ENCODE assay signal across 8 cellular contexts in the genomic region with DNA sequence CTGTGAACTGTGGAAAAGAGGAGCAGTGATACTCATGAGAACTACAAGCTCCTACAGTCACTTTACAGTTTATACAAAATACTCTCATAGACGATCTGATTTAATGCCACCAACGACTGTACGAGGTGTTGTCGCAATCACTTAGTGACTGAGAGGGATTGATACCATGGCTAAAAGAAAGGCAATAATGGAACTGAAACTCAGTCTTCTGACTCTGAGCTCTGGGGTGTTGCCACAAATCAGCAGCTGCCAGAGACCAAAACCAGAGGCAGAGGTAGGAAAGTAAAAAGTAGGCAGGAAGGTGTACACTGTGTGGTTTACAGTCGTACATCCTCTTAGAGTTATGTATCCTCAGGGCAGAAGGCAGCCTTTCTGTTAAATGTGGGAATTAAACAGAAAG. TPM values are rescaled to one million over a fixed set of nuclear protein-coding genes. Genes with fewer than 3 reads are reported as not detected.
A peak's percentile ranks its signal among the peaks of the same experiment; 100 is the strongest.
DNase-seq lines count a peak whose midpoint lies in the region; ATAC-seq lines count a peak whose summit lies in the region.
"Not testable (repeated sequence)": the region's sequence is repeated elsewhere in the genome, so short reads cannot be mapped to it uniquely, and the experiment has no call there.

No MANE protein-coding gene starts in this region.

- peak; percentile 29 for DNase-seq in activated CD8-positive, alpha-beta T cell treated with anti-CD3 and anti-CD28 coated beads, Interleukin-2, amount 10 ng/mL, durations not matched to agents 7 days and 5 days

- H3K27ac Mint-ChIP-seq in activated CD8-positive, alpha-beta T cell treated with anti-CD3 and anti-CD28 coated beads, Interleukin-2, amount 10 ng/mL, durations not matched to agents 7 days and 5 days: not testable (repeated sequence)
- H3K27ac Mint-ChIP-seq in stimulated activated memory B cell treated with anti-CD40 and anti-IgM and Interleukin-4, amounts not matched to agents 10 μg/mL and 1 μg/mL and 100 μg/mL, for 72 hours: peak overlapping the region; percentile 66

- CTCF ChIA-PET in activated CD8-positive, alpha-beta T cell treated with anti-CD3 and anti-CD28 coated beads, Interleukin-2, amount 10 ng/mL, durations not matched to agents 7 days and 5 days (lab: Charles Lee): not testable (repeated sequence)

- not testable (repeated sequence) for H3K36me3 Mint-ChIP-seq in activated CD8-positive, alpha-beta T cell treated with anti-CD3 and anti-CD28 coated beads, Interleukin-2, amount 10 ng/mL, durations not matched to agents 7 days and 5 days (ENCODE audit: low read depth); stimulated activated memory B cell treated with anti-CD40 and anti-IgM and Interleukin-4, amounts not matched to agents 10 μg/mL and 1 μg/mL and 100 μg/mL, for 72 hours

- POLR2A ChIA-PET in activated CD8-positive, alpha-beta T cell treated with anti-CD3 and anti-CD28 coated beads, Interleukin-2, amount 10 ng/mL, durations not matched to agents 7 days and 5 days (lab: Charles Lee): not testable (repeated sequence)

- ATAC-seq in GM18858 (IDR thresholded peaks at IDR 0.05; ENCODE audit: unreplicated experiment) (peak; percentile 89), GM19438 (IDR thresholded peaks at IDR 0.05; ENCODE audit: low read depth, unreplicated experiment) (peak; percentile 96), GM21576 (IDR thresholded peaks at IDR 0.05; ENCODE audit: unreplicated experiment) (peak; percentile 91), HG02852 (IDR thresholded peaks at IDR 0.05; ENCODE audit: unreplicated experiment) (peak; percentile 99), HG03139 (IDR thresholded peaks at IDR 0.05; ENCODE audit: unreplicated experiment) (peak; percentile 77), HG03565 (IDR thresholded peaks at IDR 0.05; ENCODE audit: unreplicated experiment) (peak; percentile 43)
- ATAC-seq in activated CD8-positive, alpha-beta T cell treated with anti-CD3 and anti-CD28 coated beads, Interleukin-2, amount 10 ng/mL, durations not matched to agents 7 days and 5 days: peak; percentile 87
- peak; percentile 97 for ATAC-seq in stimulated activated memory B cell treated with anti-CD40 and anti-IgM and Interleukin-4, amounts not matched to agents 10 μg/mL and 1 μg/mL and 100 μg/mL, for 72 hours

- not testable (repeated sequence) for H3K9me3 Mint-ChIP-seq in activated CD8-positive, alpha-beta T cell treated with anti-CD3 and anti-CD28 coated beads, Interleukin-2, amount 10 ng/mL, durations not matched to agents 7 days and 5 days (ENCODE audit: insufficient read depth); stimulated activated memory B cell treated with anti-CD40 and anti-IgM and Interleukin-4, amounts not matched to agents 10 μg/mL and 1 μg/mL and 100 μg/mL, for 72 hours

- not testable (repeated sequence) for H3K4me3 Mint-ChIP-seq in activated CD8-positive, alpha-beta T cell treated with anti-CD3 and anti-CD28 coated beads, Interleukin-2, amount 10 ng/mL, durations not matched to agents 7 days and 5 days; stimulated activated memory B cell treated with anti-CD40 and anti-IgM and Interleukin-4, amounts not matched to agents 10 μg/mL and 1 μg/mL and 100 μg/mL, for 72 hours

- H3K27me3 Mint-ChIP-seq in activated CD8-positive, alpha-beta T cell treated with anti-CD3 and anti-CD28 coated beads, Interleukin-2, amount 10 ng/mL, durations not matched to agents 7 days and 5 days (ENCODE audit: low read depth): not testable (repeated sequence)
- peaks cover 11% of the 10 kb centered on the region for H3K27me3 Mint-ChIP-seq in stimulated activated memory B cell treated with anti-CD40 and anti-IgM and Interleukin-4, amounts not matched to agents 10 μg/mL and 1 μg/mL and 100 μg/mL, for 72 hours

- peaks cover 24% of the 10 kb centered on the region for H3K4me1 Mint-ChIP-seq in activated CD8-positive, alpha-beta T cell treated with anti-CD3 and anti-CD28 coated beads, Interleukin-2, amount 10 ng/mL, durations not matched to agents 7 days and 5 days (ENCODE audit: low read depth)
- peaks cover 32% of the 10 kb centered on the region for H3K4me1 Mint-ChIP-seq in stimulated activated memory B cell treated with anti-CD40 and anti-IgM and Interleukin-4, amounts not matched to agents 10 μg/mL and 1 μg/mL and 100 μg/mL, for 72 hours

RNA-seq across cellular contexts. Expression of a gene that starts 11.8 kb away (rescaled TPM):
- total RNA-seq in activated CD8-positive, alpha-beta T cell treated with anti-CD3 and anti-CD28 coated beads, Interleukin-2, amount 10 ng/mL, durations not matched to agents 7 days and 5 days: 10 to 100 TPM; 16.8 to 19.4 TPM

Comparison
In these comparisons a context has a peak if more than half of its experiments do, and no peak if none do; other contexts are left out.
1. Peak in every context shown above with its lines: DNase-seq and ATAC-seq.
2. ATAC-seq: peak in every context shown above with its lines; median percentile 99 in HG02852; 97 in stimulated activated memory B cell treated with anti-CD40 and anti-IgM and Interleukin-4, amounts not matched to agents 10 μg/mL and 1 μg/mL and 100 μg/mL, for 72 hours; 96 in GM19438; 91 in GM21576; 89 in GM18858; 87 in activated CD8-positive, alpha-beta T cell treated with anti-CD3 and anti-CD28 coated beads, Interleukin-2, amount 10 ng/mL, durations not matched to agents 7 days and 5 days; 77 in HG03139; 43 in HG03565.